ENCODE assay signal across 9 cellular contexts in genomic region chr6:85015396-85015990, GRCh38.
DNase-seq lines count a peak whose midpoint lies in the region; ATAC-seq, FAIRE-seq and TF ChIP-seq lines count a peak whose summit lies in the region.
"Had no signal": no experiment of that assay in that cellular context is flagged by ENCODE, and none has a peak within 500 bp of the region (broad histone marks: within the 10 kb centered on the region; RNA-seq: fewer than 3 reads in every experiment).

No MANE protein-coding gene starts in this region.

- H3K4me3 ChIP-seq in BJ (ENCODE audit: low read depth, low read length) (no peak overlapping the region), SK-N-SH (ENCODE audit: low read depth in 2 of 2, low read length in 1 of 2) (no peak overlapping the region; a peak in 1 of 4 replicates)

- FAIRE-seq in GM12891 (lab: Jason Lieb, UNC): no peak
- FAIRE-seq: islet of Langerhans had no signal

- no peak overlapping the region for H3K27ac ChIP-seq in SK-N-SH (ENCODE audit: low read depth in 2 of 2, low read length in 1 of 2)

- no peaks in the 10 kb centered on the region for H3K4me1 ChIP-seq in SK-N-SH (ENCODE audit: control insufficient read depth in 1 of 2, insufficient read depth in 2 of 2, low read depth in 1 of 2, low read length in 1 of 2)

- no peak for TF ChIP-seq EP300 in SK-N-SH (IDR thresholded peaks at IDR 0.05; ENCODE audit: borderline replicate concordance in 1 of 2, low read depth in 1 of 2, low read length in 1 of 2)

- WGBS in SK-N-SH (ENCODE audit: low lambda C conversion rate): 8% methylated on average over 12 of the region's 12 CpGs

- H3K27me3 ChIP-seq in BJ (ENCODE audit: control insufficient read depth, insufficient read depth, low read length): no peaks in the 10 kb centered on the region; the same call in 1 of the 2 replicates
- no peaks in the 10 kb centered on the region for H3K27me3 ChIP-seq in SK-N-SH (ENCODE audit: insufficient read depth)

- no peak overlapping the region for H3K4me2 ChIP-seq in SK-N-SH

- CTCF ChIA-PET in BJ (lab: Yijun Ruan, JAX): interaction anchor here (0.6 to 1.2 kb wide), 3 partner anchors 26 to 592 kb away, joined by 3 read pairs; no protein-coding TSS in a partner anchor
- CTCF ChIA-PET in SK-N-SH (lab: Yijun Ruan, JAX): interaction anchor here (0.7 to 0.8 kb wide), 3 partner anchors 9 to 392 kb away, joined by 3 read pairs; no protein-coding TSS in a partner anchor

- ATAC-seq in GM18907 (IDR thresholded peaks at IDR 0.05; ENCODE audit: unreplicated experiment) (peak; percentile 92), HG03354 (IDR thresholded peaks at IDR 0.05; ENCODE audit: poor library complexity, severe bottlenecking, unreplicated experiment) (peak; percentile 90)

- intact Hi-C loops in posterior cingulate gyrus (cut with DNase I): no loop called here

- no peaks in the 10 kb centered on the region for H4K20me1 ChIP-seq in SK-N-SH (ENCODE audit: insufficient read depth)

- H3K36me3 ChIP-seq in BJ (ENCODE audit: control insufficient read depth, insufficient read depth, low read length): no peaks in the 10 kb centered on the region
- no peaks in the 10 kb centered on the region for H3K36me3 ChIP-seq in SK-N-SH (replicated peaks in 1 of 2; ENCODE audit: control insufficient read depth in 1 of 2, insufficient read depth in 2 of 2, low read length in 1 of 2)

- H2AFZ ChIP-seq in SK-N-SH (ENCODE audit: low read depth): no peak overlapping the region

- H3K9ac ChIP-seq in SK-N-SH: no peak overlapping the region

- DNase-seq in BJ (ENCODE audit: low read depth) (no peak), SK-N-SH (peak; percentile 17), fibroblast of the conjunctiva (ENCODE audit: low read depth) (peak; percentile 64), pulmonary artery endothelial cell (ENCODE audit: low read depth, low spot score) (peak; percentile 63), posterior cingulate gyrus (no peak), GM12891 (ENCODE audit: insufficient read length, low spot score) (no peak)

- peak; percentile 68 for TF ChIP-seq CTCF in BJ (IDR thresholded peaks at IDR 0.05; ENCODE audit: insufficient read depth, low read depth, low read length)
- TF ChIP-seq CTCF in SK-N-SH (IDR thresholded peaks at IDR 0.05): peak; percentile 73

- H3K9me3 ChIP-seq in SK-N-SH: no peaks in the 10 kb centered on the region

- POLR2A ChIA-PET in BJ (lab: Charles Lee): no interaction called here
- POLR2A ChIA-PET in SK-N-SH (lab: Yijun Ruan, JAX): no interaction called here

- TF ChIP-seq RAD21 in SK-N-SH (IDR thresholded peaks at IDR 0.05; ENCODE audit: low read length): peak; percentile 42; the same call in 1 of the 2 replicates

- no peaks in the 10 kb centered on the region for H3F3A ChIP-seq in SK-N-SH (replicated peaks; ENCODE audit: insufficient read depth)

- TF ChIP-seq POLR2A in GM12891 (IDR thresholded peaks at IDR 0.05; ENCODE audit: low read depth, low read length): no peak

- H3K9me2 ChIP-seq in SK-N-SH: no peaks in the 10 kb centered on the region

- no peaks in the 10 kb centered on the region for H3K79me2 ChIP-seq in SK-N-SH (ENCODE audit: insufficient read depth)

TF ChIP-seq in SK-N-SH, 30 proteins besides CTCF, POLR2A, EP300 and RAD21:
- TF ChIP-seq SIN3A (IDR thresholded peaks at IDR 0.05; ENCODE audit: borderline replicate concordance, low read depth, low read length): no peak
- peak; percentile 47 for TF ChIP-seq SMC3 (IDR thresholded peaks at IDR 0.05; ENCODE audit: low read depth, low read length)

TF ChIP-seq in GM12891, 5 proteins besides CTCF, POLR2A, EP300 and RAD21:
- TF ChIP-seq TAF1 (IDR thresholded peaks at IDR 0.05; ENCODE audit: low read depth, low read length): no peak
- no peak for TF ChIP-seq POU2F2 (IDR thresholded peaks at IDR 0.05; ENCODE audit: low read depth, low read length)
- no peak for TF ChIP-seq SPI1 (IDR thresholded peaks at IDR 0.05; ENCODE audit: low read depth, low read length)
- no peak for TF ChIP-seq PAX5 (IDR thresholded peaks at IDR 0.05; ENCODE audit: insufficient read depth, low read length, severe bottlenecking)
- TF ChIP-seq POLR2AphosphoS5 (IDR thresholded peaks at IDR 0.05; ENCODE audit: low read depth, low read length): no peak

Comparison
In these comparisons a context has a peak if more than half of its experiments do, and no peak if none do; other contexts are left out.
1. DNase-seq: peak in SK-N-SH (single experiment), fibroblast of the conjunctiva (single experiment) and pulmonary artery endothelial cell (single experiment); none in BJ (single experiment), posterior cingulate gyrus (0 of 10) and GM12891 (single experiment).